In genomic region chr17:80221401-80221800, GRCh38 we compare ENCODE assay signal across 9 cellular contexts. TPM values are rescaled to one million over a fixed set of nuclear protein-coding genes. Genes with fewer than 3 reads are reported as not detected.
A peak's percentile ranks its signal among the peaks of the same experiment; 100 is the strongest.
DNase-seq lines count a peak whose midpoint lies in the region; ATAC-seq and TF ChIP-seq lines count a peak whose summit lies in the region.
"Had no signal": no experiment of that assay in that cellular context is flagged by ENCODE, and none has a peak within 500 bp of the region (broad histone marks: within the 10 kb centered on the region; RNA-seq: fewer than 3 reads in every experiment).

No MANE protein-coding gene starts in this region.

- no peaks in the 10 kb centered on the region for H3K9me3 ChIP-seq in iPS-18a (ENCODE audit: control insufficient read depth, low read depth, low read length)

- H3K36me3 ChIP-seq in GM23338 (ENCODE audit: insufficient read depth) = no peaks in the 10 kb centered on the region
- H3K36me3 ChIP-seq in iPS-18a (ENCODE audit: control insufficient read depth, low read depth, low read length) = no peaks in the 10 kb centered on the region

- ATAC-seq in GM23338 (no peak), HG03469 (IDR thresholded peaks at IDR 0.05; ENCODE audit: unreplicated experiment) (no peak)
- no peak for ATAC-seq in activated T-helper 17 cell treated with anti-CD3 and anti-CD28 coated beads, Interleukin-2, amount 50 U/mL, for 72 hours (replicated peaks)

- no peaks in the 10 kb centered on the region; the same call in 2 of the 3 replicates for H3K9me3 Mint-ChIP-seq in GM23338
- H3K9me3 Mint-ChIP-seq in activated T-helper 17 cell treated with anti-CD3 and anti-CD28 coated beads, Interleukin-2, amount 50 U/mL, for 72 hours = no peaks in the 10 kb centered on the region

- no peaks in the 10 kb centered on the region for H4K20me1 ChIP-seq in GM23338 (replicated peaks; ENCODE audit: insufficient read depth)

- H3K4me1 ChIP-seq in GM23338 (ENCODE audit: insufficient read depth) (peaks cover 10% of the 10 kb centered on the region; the same call in 1 of the 2 replicates), iPS-18a (ENCODE audit: control insufficient read depth, low read depth, low read length) (peaks cover 12% of the 10 kb centered on the region)

- H3K27me3 ChIP-seq in GM23338 (ENCODE audit: insufficient read depth) = no peaks in the 10 kb centered on the region
- H3K27me3 ChIP-seq in iPS-18a (ENCODE audit: control insufficient read depth, insufficient read depth, low read length) = peaks cover 6% of the 10 kb centered on the region

- H3K79me2 ChIP-seq in GM23338 (replicated peaks; ENCODE audit: insufficient read depth) = peaks cover 7% of the 10 kb centered on the region; the same call in 1 of the 2 replicates

- H3K4me3 Mint-ChIP-seq in GM23338 = peak overlapping the region; percentile 81
- H3K4me3 Mint-ChIP-seq in activated T-helper 17 cell treated with anti-CD3 and anti-CD28 coated beads, Interleukin-2, amount 50 U/mL, for 72 hours = peak overlapping the region; percentile 66

- H3K4me3 ChIP-seq in GM23338 (peak overlapping the region; percentile 93), iPS-18a (ENCODE audit: low read length) (peak overlapping the region; percentile 78), skin epidermis (peak overlapping the region in 4 of 7 experiments; percentile 74 to 95 (median 90))

- H3K9me2 ChIP-seq in GM23338 (ENCODE audit: insufficient read depth) = no peaks in the 10 kb centered on the region

- H2AFZ ChIP-seq in GM23338 = no peak overlapping the region

- H3K4me1 Mint-ChIP-seq in GM23338 = peaks cover 29% of the 10 kb centered on the region
- peaks cover 13% of the 10 kb centered on the region for H3K4me1 Mint-ChIP-seq in activated T-helper 17 cell treated with anti-CD3 and anti-CD28 coated beads, Interleukin-2, amount 50 U/mL, for 72 hours

- peaks cover 7% of the 10 kb centered on the region; the same call in 1 of the 2 replicates for H3F3A ChIP-seq in GM23338 (replicated peaks; ENCODE audit: low read depth)

- peak overlapping the region; percentile 97 for H3K4me2 ChIP-seq in GM23338

- H3K27me3 Mint-ChIP-seq in GM23338 (ENCODE audit: insufficient read depth, low read depth, poor library complexity) = peaks cover 9% of the 10 kb centered on the region
- no peaks in the 10 kb centered on the region for H3K27me3 Mint-ChIP-seq in activated T-helper 17 cell treated with anti-CD3 and anti-CD28 coated beads, Interleukin-2, amount 50 U/mL, for 72 hours

- no peak for TF ChIP-seq CTCF in GM23338 (conservative IDR thresholded peaks at IDR 0.05; ENCODE audit: low read depth in 2 of 2)

- peaks cover 21% of the 10 kb centered on the region for H3K36me3 Mint-ChIP-seq in GM23338 (ENCODE audit: low read depth)
- H3K36me3 Mint-ChIP-seq in activated T-helper 17 cell treated with anti-CD3 and anti-CD28 coated beads, Interleukin-2, amount 50 U/mL, for 72 hours (ENCODE audit: low read depth) = peaks cover 37% of the 10 kb centered on the region

- DNase-seq in GM23338 (ENCODE audit: low spot score) (no peak), DMS79 (lab: John Stamatoyannopoulos, UW) (no peak), DMS114 treated with DMSO at 0.1 percent for 48 hours (lab: John Stamatoyannopoulos, UW; ENCODE audit: unreplicated experiment) (no peak)
- no peak for DNase-seq in effector CD8-positive, alpha-beta T cell (lab: John Stamatoyannopoulos, UW)
- DNase-seq: NCI-H187 treated with DMSO at 0.1 percent for 48 hours had no signal

- H3K27ac ChIP-seq in GM23338 (ENCODE audit: low read depth) (no peak overlapping the region), iPS-18a (ENCODE audit: low read length) (no peak overlapping the region), skin epidermis (peak overlapping the region in 3 of 21 experiments; percentile 82 to 98 (median 83))

- H3K9ac ChIP-seq in iPS-18a (ENCODE audit: low read length) = no peak overlapping the region

- H3K27ac Mint-ChIP-seq in GM23338 = no peak overlapping the region
- H3K27ac Mint-ChIP-seq in activated T-helper 17 cell treated with anti-CD3 and anti-CD28 coated beads, Interleukin-2, amount 50 U/mL, for 72 hours = peak overlapping the region; percentile 73

TF ChIP-seq in GM23338, 12 proteins besides CTCF, POLR2A, EP300 and RAD21:
- TF ChIP-seq CREB1 (CRISPR knock-in tag; IDR thresholded peaks at IDR 0.05; ENCODE audit: low read depth) (no peak), ZNF462 (CRISPR knock-in tag; IDR thresholded peaks at IDR 0.05) (no peak)
TF ChIP-seq in GM23338: peak in this region for 0.

RNA-seq across cellular contexts. Expression of gene SLC26A11, which starts 1.2 kb away (rescaled TPM):
- 16.1 and 23.0 TPM in 2 replicates for total RNA-seq in GM23338 (2014; rRNA removed; shearing (Covaris generic))
- polyA plus RNA-seq in GM23338 (2016; fragmentation: Nextera tagmentation; extraction: Ambion mirVana) = 10.8 and 10.9 TPM in 2 replicates
- total RNA-seq in activated T-helper 17 cell treated with anti-CD3 and anti-CD28 coated beads, Interleukin-2, amount 50 U/mL, for 72 hours = 10 to 100 TPM; 23.5 to 37.3 TPM

RNA-seq across cellular contexts. Expression of gene SGSH, which starts 1.3 kb away (rescaled TPM):
- total RNA-seq in GM23338 (2014; rRNA removed; shearing (Covaris generic)) = 9.6 and 26.9 TPM in 2 replicates
- 17.5 and 18.6 TPM in 2 replicates for polyA plus RNA-seq in GM23338 (2016; fragmentation: Nextera tagmentation; extraction: Ambion mirVana)
- total RNA-seq in activated T-helper 17 cell treated with anti-CD3 and anti-CD28 coated beads, Interleukin-2, amount 50 U/mL, for 72 hours = 10 to 100 TPM; 45.7 to 63.6 TPM

RNA-seq across cellular contexts. Expression of gene RNF213, which starts 39.3 kb away (rescaled TPM):
- 52.5 and 67.2 TPM in 2 replicates for total RNA-seq in GM23338 (2014; rRNA removed; shearing (Covaris generic))
- polyA plus RNA-seq in GM23338 (2016; fragmentation: Nextera tagmentation; extraction: Ambion mirVana) = 21.2 and 21.9 TPM in 2 replicates
- 1,000 to 10,000 TPM; 1,022 to 1,405 TPM for total RNA-seq in activated T-helper 17 cell treated with anti-CD3 and anti-CD28 coated beads, Interleukin-2, amount 50 U/mL, for 72 hours

RNA-seq across cellular contexts. Expression of gene CARD14, which starts 51.6 kb away (rescaled TPM):
- total RNA-seq in GM23338 (2014; rRNA removed; shearing (Covaris generic)) = 0.52 TPM in 1 of 2 replicates, not detected in the other
- polyA plus RNA-seq in GM23338 (2016; fragmentation: Nextera tagmentation; extraction: Ambion mirVana) = 0.08 TPM in 1 of 2 replicates, not detected in the other
- total RNA-seq in activated T-helper 17 cell treated with anti-CD3 and anti-CD28 coated beads, Interleukin-2, amount 50 U/mL, for 72 hours = not detected

Comparison
In these comparisons a context has a peak if more than half of its experiments do, and no peak if none do; other contexts are left out.
1. RNA of gene RNF213, which starts 39.3 kb away (total RNA-seq): 1,022 to 1,405 TPM in activated T-helper 17 cell treated with anti-CD3 and anti-CD28 coated beads, Interleukin-2, amount 50 U/mL, for 72 hours; 52.5 to 67.2 TPM in GM23338; every median in the first group is over 10 times any median in the second.
2. Peak in every context shown above with its lines, with median percentiles within 50 percentile points of each other: H3K4me3 ChIP-seq.